9 cellular contexts compared by ENCODE assay signal in the genomic region with DNA sequence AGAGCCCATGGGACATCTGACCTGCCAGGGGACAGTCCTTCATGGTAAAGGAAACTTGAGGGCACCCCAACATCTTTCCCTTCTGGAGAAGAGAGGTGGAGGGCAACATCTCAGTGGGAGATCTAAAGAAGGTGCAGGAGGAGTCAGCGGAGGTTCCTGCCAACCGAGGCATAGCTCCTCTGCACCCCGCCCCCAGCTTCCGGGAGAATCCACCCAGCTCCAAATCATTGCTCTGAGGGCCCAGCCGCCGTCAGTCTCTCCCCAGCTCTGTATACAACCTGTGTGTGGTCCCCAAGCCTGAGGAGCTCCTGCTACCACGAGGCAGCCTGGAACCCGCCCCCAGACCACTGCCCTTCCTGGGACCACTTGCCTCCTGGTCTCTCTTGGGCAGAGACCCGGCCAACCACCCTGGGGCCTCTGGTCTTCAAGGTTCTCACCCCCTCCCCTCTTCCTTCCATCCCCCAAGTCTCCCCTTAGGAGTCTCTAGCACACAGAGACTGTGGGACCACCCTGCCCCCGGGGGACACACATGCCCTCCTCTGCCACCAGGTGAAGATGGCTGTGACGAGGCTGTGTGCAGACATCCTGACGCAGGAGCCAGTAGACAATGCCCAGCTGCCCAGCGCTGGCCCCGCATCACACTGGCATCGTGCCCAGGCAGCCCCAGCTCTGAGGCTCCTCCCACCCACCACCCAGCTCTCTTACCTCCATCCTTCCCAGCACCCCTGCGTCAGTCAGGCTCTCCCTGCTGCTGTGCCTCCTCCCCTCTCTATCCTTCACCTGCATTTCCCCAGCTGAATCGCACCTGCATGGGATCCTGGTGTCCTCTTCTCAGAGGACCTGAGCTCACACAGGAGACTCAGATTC. TPM values are rescaled to one million over a fixed set of nuclear protein-coding genes. Genes with fewer than 3 reads are reported as not detected.
DNase-seq lines count a peak whose midpoint lies in the region; TF ChIP-seq lines count a peak whose summit lies in the region.
"Had no signal": no experiment of that assay in that cellular context is flagged by ENCODE, and none has a peak within 500 bp of the region (broad histone marks: within the 10 kb centered on the region; RNA-seq: fewer than 3 reads in every experiment).

No MANE protein-coding gene starts in this region.

- peaks cover 7% of the 10 kb centered on the region for H3K4me1 Mint-ChIP-seq in endodermal cell

- H3K27ac Mint-ChIP-seq in endodermal cell = no peak overlapping the region

- DNase-seq in NCI-H526 (lab: John Stamatoyannopoulos, UW) (peak; percentile 21 to 67), NCI-H526 treated with DMSO at 0.1 percent for 48 hours (lab: John Stamatoyannopoulos, UW) (no peak), NCI-H345 (lab: John Stamatoyannopoulos, UW) (peak; percentile 95), amniotic epithelial cell (ENCODE audit: low read depth) (peak; percentile 19), RKO (ENCODE audit: low spot score) (no peak), endodermal cell (no peak), colonic mucosa (no peak)
- peak; percentile 55 for DNase-seq in stimulated activated CD8-positive, alpha-beta memory T cell treated with anti-CD3 and anti-CD28 coated beads, Interleukin-4, amount 100 ng/mL, for 48 hours
- DNase-seq: T1000 had no signal

- H3K9me3 ChIP-seq in endodermal cell (ENCODE audit: control insufficient read depth, low read length) (no peaks in the 10 kb centered on the region), colonic mucosa (no peaks in the 10 kb centered on the region)

- intact Hi-C loops in colonic mucosa (cut with DNase I) = no loop called here

- H3K9ac ChIP-seq in endodermal cell (ENCODE audit: extremely low read depth, low read length, poor library complexity, severe bottlenecking) (no peak overlapping the region), colonic mucosa (ENCODE audit: low read depth in 2 of 2, low read length in 2 of 2) (no peak overlapping the region)

- no peaks in the 10 kb centered on the region for H3K27me3 ChIP-seq in endodermal cell (ENCODE audit: control insufficient read depth, insufficient read depth, low read length, poor library complexity, severe bottlenecking)
- H3K27me3 ChIP-seq in colonic mucosa = peaks cover 30% of the 10 kb centered on the region

- no peaks in the 10 kb centered on the region for H3K9me3 Mint-ChIP-seq in endodermal cell

- WGBS in endodermal cell (ENCODE audit: insufficient coverage in 1 of 2, insufficient read length in 1 of 2), 2 experiments = 88 to 90% methylated on average over 9 to 17 of the region's 17 CpGs

- H3K36me3 Mint-ChIP-seq in endodermal cell (ENCODE audit: low read depth) = no peaks in the 10 kb centered on the region

- no peak overlapping the region for H3K4me3 Mint-ChIP-seq in endodermal cell

- no peak overlapping the region for H3K4me3 ChIP-seq in endodermal cell (ENCODE audit: low read length)
- H3K4me3 ChIP-seq in colonic mucosa = no peak overlapping the region

- no peaks in the 10 kb centered on the region for H3K36me3 ChIP-seq in endodermal cell (ENCODE audit: control insufficient read depth, insufficient read depth, low read length)
- H3K36me3 ChIP-seq in colonic mucosa = no peaks in the 10 kb centered on the region

- peaks cover 30% of the 10 kb centered on the region for H3K27me3 Mint-ChIP-seq in endodermal cell (ENCODE audit: insufficient read depth)

- no peak overlapping the region for H3K27ac ChIP-seq in endodermal cell (ENCODE audit: low read depth, low read length)
- no peak overlapping the region for H3K27ac ChIP-seq in colonic mucosa

- TF ChIP-seq CTCF in endodermal cell (conservative IDR thresholded peaks at IDR 0.05) = no peak
- TF ChIP-seq CTCF in colonic mucosa (IDR thresholded peaks at IDR 0.05) = no peak

- H3K4me1 ChIP-seq in endodermal cell (ENCODE audit: control insufficient read depth, insufficient read depth, low read length) = peaks cover 10% of the 10 kb centered on the region
- no peaks in the 10 kb centered on the region for H3K4me1 ChIP-seq in colonic mucosa

RNA-seq across cellular contexts. Expression of gene NUDT14, which starts 13.0 kb away (rescaled TPM):
- total RNA-seq in endodermal cell (10 to 100 TPM; 43.4 to 59.5 TPM), colonic mucosa (10 to 100 TPM; 40.8 to 46.0 TPM)
- polyA plus RNA-seq in endodermal cell (2013, experiment 1 of 2) = 20.9 TPM
- 20.4 TPM for polyA plus RNA-seq in endodermal cell (2013, experiment 2 of 2)

RNA-seq across cellular contexts. Expression of gene JAG2, which starts 25.6 kb away (rescaled TPM):
- total RNA-seq in endodermal cell = 1 to 10 TPM; 6.4 TPM
- 9.1 TPM for polyA plus RNA-seq in endodermal cell (2013, experiment 1 of 2)
- 5.2 TPM for polyA plus RNA-seq in endodermal cell (2013, experiment 2 of 2)
- total RNA-seq in colonic mucosa = 10 to 100 TPM in 1 of 2 donors, 1 to 10 TPM in 1; 8.2 to 11.0 TPM

RNA-seq across cellular contexts. Expression of gene BTBD6, which starts 54.2 kb away (rescaled TPM):
- total RNA-seq in endodermal cell (10 to 100 TPM; 21.8 to 26.9 TPM), colonic mucosa (10 to 100 TPM; 56.9 to 66.0 TPM)
- polyA plus RNA-seq in endodermal cell (2013, experiment 1 of 2) = 29.0 TPM
- polyA plus RNA-seq in endodermal cell (2013, experiment 2 of 2) = 27.7 TPM

Comparison
In these comparisons a context has a peak if more than half of its experiments do, and no peak if none do; other contexts are left out.
1. DNase-seq: peak in NCI-H526 (2 of 2), NCI-H345 (single experiment), amniotic epithelial cell (single experiment) and stimulated activated CD8-positive, alpha-beta memory T cell treated with anti-CD3 and anti-CD28 coated beads, Interleukin-4, amount 100 ng/mL, for 48 hours (single experiment); none in NCI-H526 treated with DMSO at 0.1 percent for 48 hours (single experiment), RKO (single experiment), endodermal cell (single experiment) and colonic mucosa (single experiment).